In the genomic region with DNA sequence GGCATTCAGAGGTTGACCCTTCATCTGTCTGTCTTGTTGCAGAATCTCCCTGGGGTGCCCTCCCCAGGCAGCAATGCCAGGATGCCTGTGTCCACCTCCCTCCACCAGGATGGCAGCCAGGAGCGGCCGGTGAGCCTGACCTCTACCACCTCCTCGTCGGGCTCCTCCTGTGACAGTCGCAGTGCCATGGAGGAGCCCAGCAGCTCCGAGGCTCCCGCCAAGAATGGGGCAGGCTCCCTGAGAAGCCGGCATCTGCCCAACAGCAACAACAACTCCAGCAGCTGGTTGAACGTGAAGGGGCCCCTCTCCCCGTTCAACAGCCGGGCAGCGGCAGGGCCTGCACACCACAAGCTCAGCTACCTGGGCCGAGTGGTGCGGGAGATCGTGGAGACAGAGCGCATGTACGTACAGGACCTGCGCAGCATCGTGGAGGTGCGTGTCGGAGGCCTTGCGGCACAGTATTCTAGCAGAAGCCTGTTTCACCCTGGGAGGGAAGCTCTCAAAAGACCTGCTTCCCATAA, we compare ENCODE assay signal across 19 cellular contexts. TPM values are rescaled to one million over a fixed set of nuclear protein-coding genes. Genes with fewer than 3 reads are reported as not detected.
DNase-seq lines count a peak whose midpoint lies in the region; ATAC-seq lines count a peak whose summit lies in the region.
"Had no signal": no experiment of that assay in that cellular context is flagged by ENCODE, and none has a peak within 500 bp of the region (broad histone marks: within the 10 kb centered on the region; RNA-seq: fewer than 3 reads in every experiment).

No MANE protein-coding gene starts in this region.

- no peak for DNase-seq in CD4-positive, CD25-positive, alpha-beta regulatory T cell
- DNase-seq in T-cell, result no peak
- no peak for DNase-seq in epithelial cell of prostate (ENCODE audit: low read depth, low spot score)
- peak; percentile 54 for DNase-seq in natural killer cell treated with Interleukin-12 subunit alpha and Interleukin-12 subunit beta and Interleukin-15 and Interleukin-18, amount 100 ng/mL, for 72 hours (ENCODE audit: low spot score)
- no peak for DNase-seq in NCI-H2107 (lab: John Stamatoyannopoulos, UW)
- DNase-seq in stimulated activated CD4-positive, alpha-beta T cell treated with anti-CD3 and anti-CD28 coated beads, Interleukin-2, amount 100 ng/mL, for 48 hours, result no peak
- no peak for DNase-seq in HUDEP-2 (lab: John Stamatoyannopoulos, UW; ENCODE audit: unreplicated experiment in 76 of 76)
- DNase-seq in T1000 (lab: John Stamatoyannopoulos, UW), result no peak
- DNase-seq: activated CD4-positive, alpha-beta T cell treated with anti-CD3 and anti-CD28 coated beads, Interleukin-2, amount 50 U/mL, for 48 hours; activated naive CD4-positive, alpha-beta T cell treated with anti-CD3 and anti-CD28 coated beads, Interleukin-2, amount 50 U/mL, for 16 hours; DND-41; erythroblast; KG1; MV-4-11; NCI-H1930; NCI-H446; NK-92 treated with Interleukin-12 subunit alpha and Interleukin-12 subunit beta, amount 100 ng/mL, for 24 hours had no signal

- ATAC-seq in CD4-positive, CD25-positive, alpha-beta regulatory T cell (ENCODE audit: low read depth in 2 of 2), result no peak
- no peak for ATAC-seq in T-cell (replicated peaks in 1 of 4)
- ATAC-seq in natural killer cell treated with Interleukin-12 subunit alpha and Interleukin-12 subunit beta and Interleukin-15 and Interleukin-18, amount 100 ng/mL, for 72 hours, result no peak
- ATAC-seq: stimulated activated memory B cell treated with anti-CD40 and anti-IgM and Interleukin-4, amounts not matched to agents 10 μg/mL and 1 μg/mL and 100 μg/mL, for 72 hours had no signal

- H3K9me3 ChIP-seq in CD4-positive, CD25-positive, alpha-beta regulatory T cell (ENCODE audit: control insufficient read depth in 2 of 2, low read length in 2 of 2), result no peaks in the 10 kb centered on the region
- H3K9me3 ChIP-seq: right atrium auricular region had no signal

- CTCF ChIA-PET in T-cell (lab: Charles Lee), result no interaction called here

- no peaks in the 10 kb centered on the region for H3K27me3 Mint-ChIP-seq in CD4-positive, CD25-positive, alpha-beta regulatory T cell
- H3K27me3 Mint-ChIP-seq in T-cell, result no peaks in the 10 kb centered on the region
- no peaks in the 10 kb centered on the region for H3K27me3 Mint-ChIP-seq in natural killer cell treated with Interleukin-12 subunit alpha and Interleukin-12 subunit beta and Interleukin-15 and Interleukin-18, amount 100 ng/mL, for 72 hours

- peak overlapping the region in 2 of 3 donors; percentile 4 to 60 for H3K27ac Mint-ChIP-seq in CD4-positive, CD25-positive, alpha-beta regulatory T cell
- H3K27ac Mint-ChIP-seq in T-cell, result peak overlapping the region; percentile 79 to 82
- peak overlapping the region; percentile 12 to 96 for H3K27ac Mint-ChIP-seq in natural killer cell treated with Interleukin-12 subunit alpha and Interleukin-12 subunit beta and Interleukin-15 and Interleukin-18, amount 100 ng/mL, for 72 hours
- H3K27ac Mint-ChIP-seq: stimulated activated memory B cell treated with anti-CD40 and anti-IgM and Interleukin-4, amounts not matched to agents 10 μg/mL and 1 μg/mL and 100 μg/mL, for 72 hours had no signal

- peaks cover 0 to 57% (median 36%) of the 10 kb centered on the region in 4 donors for H3K4me1 Mint-ChIP-seq in CD4-positive, CD25-positive, alpha-beta regulatory T cell
- H3K4me1 Mint-ChIP-seq in T-cell, result peaks cover 47 to 87% (median 75%) of the 10 kb centered on the region in 3 donors
- peaks cover 53 to 66% of the 10 kb centered on the region in 2 donors for H3K4me1 Mint-ChIP-seq in natural killer cell treated with Interleukin-12 subunit alpha and Interleukin-12 subunit beta and Interleukin-15 and Interleukin-18, amount 100 ng/mL, for 72 hours (ENCODE audit: low read depth in 2 of 2)

- no peak overlapping the region for H3K27ac ChIP-seq in CD4-positive, CD25-positive, alpha-beta regulatory T cell (ENCODE audit: insufficient read depth, low read length, poor library complexity, severe bottlenecking)
- H3K27ac ChIP-seq in epithelial cell of prostate, result peak overlapping the region; percentile 94

- H3K36me3 ChIP-seq in CD4-positive, CD25-positive, alpha-beta regulatory T cell (ENCODE audit: control insufficient read depth, insufficient read depth, low read length), result peaks cover 6% of the 10 kb centered on the region

- H3K36me3 Mint-ChIP-seq in CD4-positive, CD25-positive, alpha-beta regulatory T cell, result no peaks in the 10 kb centered on the region
- H3K36me3 Mint-ChIP-seq in T-cell, result peaks cover 4% of the 10 kb centered on the region
- no peaks in the 10 kb centered on the region for H3K36me3 Mint-ChIP-seq in natural killer cell treated with Interleukin-12 subunit alpha and Interleukin-12 subunit beta and Interleukin-15 and Interleukin-18, amount 100 ng/mL, for 72 hours
- H3K36me3 Mint-ChIP-seq: stimulated activated memory B cell treated with anti-CD40 and anti-IgM and Interleukin-4, amounts not matched to agents 10 μg/mL and 1 μg/mL and 100 μg/mL, for 72 hours had no signal

- H3K4me1 ChIP-seq in CD4-positive, CD25-positive, alpha-beta regulatory T cell (ENCODE audit: control insufficient read depth, insufficient read depth, low read length, poor library complexity, severe bottlenecking), result peaks cover 59% of the 10 kb centered on the region

- POLR2A ChIA-PET in T-cell (lab: Charles Lee), result interaction anchor here in 1 of 2 donors (0.5 to 0.6 kb wide), 3 partner anchors 71 to 1104 kb away, joined by 3 to 4 read pairs (median 3); no protein-coding TSS in a partner anchor

- H3K4me3 Mint-ChIP-seq in CD4-positive, CD25-positive, alpha-beta regulatory T cell, result peak overlapping the region in 1 of 4 donors; percentile 56
- no peak overlapping the region for H3K4me3 Mint-ChIP-seq in T-cell
- no peak overlapping the region for H3K4me3 Mint-ChIP-seq in natural killer cell treated with Interleukin-12 subunit alpha and Interleukin-12 subunit beta and Interleukin-15 and Interleukin-18, amount 100 ng/mL, for 72 hours
- H3K4me3 Mint-ChIP-seq: stimulated activated memory B cell treated with anti-CD40 and anti-IgM and Interleukin-4, amounts not matched to agents 10 μg/mL and 1 μg/mL and 100 μg/mL, for 72 hours had no signal

- no peaks in the 10 kb centered on the region for H3K9me3 Mint-ChIP-seq in CD4-positive, CD25-positive, alpha-beta regulatory T cell
- H3K9me3 Mint-ChIP-seq in T-cell, result no peaks in the 10 kb centered on the region
- no peaks in the 10 kb centered on the region for H3K9me3 Mint-ChIP-seq in natural killer cell treated with Interleukin-12 subunit alpha and Interleukin-12 subunit beta and Interleukin-15 and Interleukin-18, amount 100 ng/mL, for 72 hours
- H3K9me3 Mint-ChIP-seq: stimulated activated memory B cell treated with anti-CD40 and anti-IgM and Interleukin-4, amounts not matched to agents 10 μg/mL and 1 μg/mL and 100 μg/mL, for 72 hours had no signal

- no peaks in the 10 kb centered on the region for H3K27me3 ChIP-seq in CD4-positive, CD25-positive, alpha-beta regulatory T cell (ENCODE audit: control insufficient read depth, insufficient read depth, low read length)
- H3K27me3 ChIP-seq: right atrium auricular region had no signal

- no peak overlapping the region for H3K4me3 ChIP-seq in CD4-positive, CD25-positive, alpha-beta regulatory T cell (ENCODE audit: low read depth, low read length)
- H3K4me3 ChIP-seq: right atrium auricular region had no signal

RNA-seq across cellular contexts. Expression of gene PLEKHG3, which starts 23.4 kb away (rescaled TPM):
- 31.9 TPM for total RNA-seq in CD4-positive, CD25-positive, alpha-beta regulatory T cell
- polyA plus RNA-seq in CD4-positive, CD25-positive, alpha-beta regulatory T cell, result 10 to 100 TPM in 1 of 4 donors, 1 to 10 TPM in 3; 2.1 to 10.5 (median 4.5) TPM
- 10 to 100 TPM; 12.4 to 58.2 (median 27.3) TPM for total RNA-seq in T-cell
- 10 to 100 TPM; 17.1 to 30.3 TPM for total RNA-seq in natural killer cell treated with Interleukin-12 subunit alpha and Interleukin-12 subunit beta and Interleukin-15 and Interleukin-18, amount 100 ng/mL, for 72 hours
